7 cellular contexts compared by ENCODE assay signal in the genomic region with DNA sequence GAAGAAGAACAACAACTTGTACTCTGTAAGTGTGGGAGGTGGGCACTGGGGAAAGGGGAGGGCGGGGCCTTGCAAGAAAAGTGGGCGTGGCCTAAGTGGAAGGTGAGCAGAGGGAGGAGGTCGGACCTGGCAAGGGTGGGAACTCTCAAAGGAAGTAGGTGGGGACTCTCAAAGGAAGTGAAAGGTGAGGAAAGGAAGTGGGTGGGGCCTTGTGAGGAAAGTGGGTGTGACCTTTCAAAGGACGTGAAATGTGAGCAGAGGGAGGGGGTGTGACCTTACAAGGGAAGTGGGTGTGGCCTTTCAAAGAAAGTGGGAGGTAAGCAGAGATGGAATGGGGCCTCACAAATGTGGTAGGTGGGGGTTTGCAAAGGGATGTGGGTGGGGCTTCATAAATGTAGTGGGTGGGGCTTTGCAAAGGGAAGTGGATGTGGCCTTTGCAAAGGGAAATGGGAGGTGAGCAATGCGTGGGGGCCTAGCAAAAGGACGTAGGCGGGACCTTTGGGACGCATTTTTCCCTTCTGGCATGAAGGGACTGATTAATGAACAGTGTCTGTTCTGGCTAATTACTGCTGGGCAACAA. TPM values are rescaled to one million over a fixed set of nuclear protein-coding genes. Genes with fewer than 3 reads are reported as not detected.
DNase-seq lines count a peak whose midpoint lies in the region; ATAC-seq, FAIRE-seq and TF ChIP-seq lines count a peak whose summit lies in the region.

No MANE protein-coding gene starts in this region.

- intact Hi-C loops in testis (cut with DNase I; ENCODE audit: low total_unique reads), result no loop called here

- no peaks in the 10 kb centered on the region for H3K36me3 ChIP-seq in testis (ENCODE audit: low read depth, missing control alignments)

- FAIRE-seq in GM19239 (lab: Jason Lieb, UNC), result peak; percentile 90

- no peak for TF ChIP-seq POLR2A in testis (IDR thresholded peaks at IDR 0.05)

- TF ChIP-seq CTCF in testis (IDR thresholded peaks at IDR 0.05), result no peak

- H3K27me3 ChIP-seq in testis, result no peaks in the 10 kb centered on the region

- ATAC-seq in GM19351 (IDR thresholded peaks at IDR 0.05; ENCODE audit: unreplicated experiment) (no peak), HG03139 (IDR thresholded peaks at IDR 0.05; ENCODE audit: unreplicated experiment) (no peak)

- 25 to 34% methylated on average over 8 of the region's 8 CpGs for WGBS in testis, 2 donors

- H3K27ac ChIP-seq in testis, result no peak overlapping the region

- no peaks in the 10 kb centered on the region for H3K9me3 ChIP-seq in testis

- no peak overlapping the region for H3K4me3 ChIP-seq in testis

- no peaks in the 10 kb centered on the region for H3K4me1 ChIP-seq in testis

- peak; percentile 52 for DNase-seq in GM19239 (ENCODE audit: insufficient read length, low spot score)
- DNase-seq in NCI-H748 (lab: John Stamatoyannopoulos, UW; ENCODE audit: unreplicated experiment), result peak; percentile 77
- peak; percentile 64 for DNase-seq in activated CD8-positive, alpha-beta memory T cell treated with anti-CD3 and anti-CD28 coated beads, Interleukin-2, amount 50 U/mL, for 48 hours
- peak; percentile 11 for DNase-seq in inferior parietal cortex (ENCODE audit: extremely low spot score)
- peak; percentile 67 for DNase-seq in testis

RNA-seq across cellular contexts. Expression of gene ACSBG2, which starts 25.9 kb away (rescaled TPM):
- 100 to 1,000 TPM in 1 of 2 donors, 10 to 100 TPM in 1; 83.4 to 316 TPM for total RNA-seq in testis
- polyA plus RNA-seq in testis (ENCODE audit: insufficient read depth, low read depth, low replicate concordance), result 411 TPM

RNA-seq across cellular contexts. Expression of gene RFX2, which starts 51.1 kb away (rescaled TPM):
- 100 to 1,000 TPM in 1 of 2 donors, 10 to 100 TPM in 1; 92.9 to 127 TPM for total RNA-seq in testis
- 197 TPM for polyA plus RNA-seq in testis (ENCODE audit: insufficient read depth, low read depth, low replicate concordance)

Comparison
In these comparisons a context has a peak if more than half of its experiments do, and no peak if none do; other contexts are left out.
1. DNase-seq: peak in every context shown above with its lines; median percentile 77 in NCI-H748; 67 in testis; 64 in activated CD8-positive, alpha-beta memory T cell treated with anti-CD3 and anti-CD28 coated beads, Interleukin-2, amount 50 U/mL, for 48 hours; 52 in GM19239; 11 in inferior parietal cortex.